ENCODE assay signal across 15 cellular contexts in the genomic region with DNA sequence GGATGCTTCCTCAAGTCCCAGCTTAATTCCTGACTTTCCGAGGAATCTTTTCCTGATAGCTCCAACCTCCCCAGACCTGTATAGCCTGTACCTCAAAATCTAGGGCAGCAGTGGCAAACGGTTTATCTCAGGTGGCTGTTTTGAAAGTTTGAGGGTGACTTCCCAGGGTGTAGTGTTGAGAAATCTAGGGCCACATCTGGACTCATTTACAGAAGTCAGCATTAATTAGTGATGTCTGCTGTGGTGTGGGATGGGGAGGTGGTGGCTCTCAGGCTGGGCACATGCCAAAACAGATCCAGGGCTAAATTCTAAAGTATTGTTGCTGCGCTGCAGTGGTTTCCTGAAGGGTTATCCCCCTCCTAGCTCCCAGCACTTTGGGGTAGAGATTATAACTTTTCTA.
"Had no signal": no experiment of that assay in that cellular context is flagged by ENCODE, and none has a peak within 500 bp of the region (broad histone marks: within the 10 kb centered on the region; RNA-seq: fewer than 3 reads in every experiment).

No MANE protein-coding gene starts in this region.

- H3K9me3 ChIP-seq: breast epithelium, left lung, ovary had no signal

- ATAC-seq: activated CD4-positive, CD25-positive, alpha-beta regulatory T cell treated with anti-CD3 and anti-CD28 coated beads, Interleukin-2, amount 50 U/mL, for 24 hours; activated T-cell treated with anti-CD3 and anti-CD28 coated beads, Interleukin-2, amount 50 U/mL, for 4 hours; esophagus mucosa; left lung; natural killer cell treated with Interleukin-12 subunit alpha and Interleukin-12 subunit beta and Interleukin-15 and Interleukin-18, amount 100 ng/mL, for 72 hours had no signal

- H3K27me3 ChIP-seq: breast epithelium, left lung, ovary had no signal

- H3K4me3 ChIP-seq: breast epithelium, left lung, ovary had no signal

- DNase-seq: activated gamma-delta T cell; activated naive CD8-positive, alpha-beta T cell treated with anti-CD3 and anti-CD28 coated beads for 36 hours; activated T-cell treated with anti-CD3 and anti-CD28 coated beads, Interleukin-2, amount 50 U/mL, for 4 hours; anterior cingulate cortex; foreskin melanocyte; head of caudate nucleus; islet precursor cell; left lung; ovary; stimulated activated CD4-positive, alpha-beta T cell treated with anti-CD3 and anti-CD28 coated beads, Interleukin-15, amount 100 ng/mL, for 24 hours; stimulated activated CD4-positive, alpha-beta T cell treated with anti-CD3 and anti-CD28 coated beads, Interleukin-4, amount 100 ng/mL, for 4 hours had no signal

- H3K36me3 ChIP-seq: breast epithelium, left lung, ovary had no signal

- H3K27ac ChIP-seq: breast epithelium, left lung, ovary had no signal
